1 cellular context compared by ENCODE assay signal in the genomic region with DNA sequence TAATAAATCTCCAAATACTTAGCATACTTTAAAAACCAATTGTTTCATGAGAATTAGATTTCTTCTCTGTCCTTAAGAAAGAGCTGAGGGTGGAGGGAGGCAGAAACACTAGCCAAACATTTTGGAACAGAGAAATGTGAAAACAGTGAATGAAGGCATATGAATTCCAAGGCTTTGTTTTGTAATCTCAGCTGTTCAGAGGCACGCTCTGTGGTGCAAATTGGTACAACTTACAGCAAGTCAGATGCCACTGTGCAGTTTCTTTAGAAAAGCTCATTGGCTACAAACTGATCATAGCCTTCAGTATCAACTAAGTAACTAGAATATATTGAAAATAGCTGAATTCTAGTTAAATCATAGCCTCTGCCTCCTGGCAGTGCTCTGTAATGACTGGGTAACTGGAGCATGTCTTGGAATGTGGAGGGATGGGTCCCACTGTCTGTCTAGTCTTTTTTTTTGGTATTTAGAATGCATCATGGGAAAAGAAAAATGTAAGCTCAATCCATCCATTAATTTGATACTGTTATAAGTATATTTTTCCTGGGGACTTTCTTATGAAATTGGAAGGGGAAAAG.
TF ChIP-seq lines count a peak whose summit lies in the region.

No MANE protein-coding gene starts in this region.

TF ChIP-seq in IMR-90, 13 proteins besides CTCF, POLR2A, EP300 and RAD21:
- TF ChIP-seq FOS (IDR thresholded peaks at IDR 0.05; ENCODE audit: low read depth, low read length) (no peak), RCOR1 (IDR thresholded peaks at IDR 0.05; ENCODE audit: insufficient replicate concordance, low read length) (no peak), CEBPB (IDR thresholded peaks at IDR 0.05; ENCODE audit: low read depth, low read length) (no peak), MAFK (IDR thresholded peaks at IDR 0.05; ENCODE audit: low read depth, low read length) (no peak), MXI1 (IDR thresholded peaks at IDR 0.05; ENCODE audit: borderline replicate concordance, low read depth, low read length) (no peak), BHLHE40 (IDR thresholded peaks at IDR 0.05; ENCODE audit: low read depth, low read length) (no peak), SMC3 (IDR thresholded peaks at IDR 0.05; ENCODE audit: low read depth, low read length) (no peak), RFX5 (IDR thresholded peaks at IDR 0.05; ENCODE audit: low read depth, low read length) (no peak)
- TF ChIP-seq, protein P1, sequence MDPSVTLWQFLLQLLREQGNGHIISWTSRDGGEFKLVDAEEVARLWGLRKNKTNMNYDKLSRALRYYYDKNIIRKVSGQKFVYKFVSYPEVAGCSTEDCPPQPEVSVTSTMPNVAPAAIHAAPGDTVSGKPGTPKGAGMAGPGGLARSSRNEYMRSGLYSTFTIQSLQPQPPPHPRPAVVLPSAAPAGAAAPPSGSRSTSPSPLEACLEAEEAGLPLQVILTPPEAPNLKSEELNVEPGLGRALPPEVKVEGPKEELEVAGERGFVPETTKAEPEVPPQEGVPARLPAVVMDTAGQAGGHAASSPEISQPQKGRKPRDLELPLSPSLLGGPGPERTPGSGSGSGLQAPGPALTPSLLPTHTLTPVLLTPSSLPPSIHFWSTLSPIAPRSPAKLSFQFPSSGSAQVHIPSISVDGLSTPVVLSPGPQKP (IDR thresholded peaks at IDR 0.05; ENCODE audit: borderline replicate concordance, low read depth, low read length) = no peak
